Comparison of ENCODE assay signal across 25 cellular contexts in the genomic region with DNA sequence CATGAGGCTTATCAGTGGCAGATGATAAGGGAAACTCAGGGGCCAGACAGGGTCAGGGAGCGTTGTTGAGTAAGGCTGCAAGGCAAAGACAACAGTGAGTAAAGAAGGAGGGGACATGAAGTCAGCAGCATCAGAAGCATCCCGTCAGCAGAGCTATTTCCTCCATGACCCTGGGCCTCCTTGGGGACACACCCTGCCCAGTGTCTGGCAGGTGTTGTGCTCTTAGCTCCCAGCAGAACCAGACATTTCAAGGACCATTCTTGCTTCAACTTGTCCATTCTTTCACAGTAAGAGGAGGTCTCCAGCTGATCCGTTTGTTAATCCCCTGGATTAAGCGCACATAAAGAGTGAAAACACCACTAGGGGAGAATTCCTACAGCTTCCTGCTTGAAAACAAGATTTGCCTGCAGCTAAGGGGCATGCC.
DNase-seq lines count a peak whose midpoint lies in the region; ATAC-seq and TF ChIP-seq lines count a peak whose summit lies in the region.
"Had no signal": no experiment of that assay in that cellular context is flagged by ENCODE, and none has a peak within 500 bp of the region (broad histone marks: within the 10 kb centered on the region; RNA-seq: fewer than 3 reads in every experiment).

No MANE protein-coding gene starts in this region.

- no peak overlapping the region for H3K4me3 Mint-ChIP-seq in WTC11
- H3K4me3 Mint-ChIP-seq: activated naive CD8-positive, alpha-beta T cell treated with anti-CD3 and anti-CD28 coated beads, Interleukin-2, amount 50 U/mL, for 24 hours; CD8-positive, alpha-beta T cell; neural crest cell had no signal

- intact Hi-C loops in A673 (cut with micrococcal nuclease; ENCODE audit: unreplicated experiment): no loop called here

- POLR2A ChIA-PET in A673 (lab: Charles Lee; ENCODE audit: low non-redundant PET) (no interaction called here), WTC11 (lab: Charles Lee) (no interaction called here)

- 0 out of 2 replicates have a peak, but pooled peaks cover 3% of the 10 kb centered on the region for H3K4me1 Mint-ChIP-seq in WTC11
- H3K4me1 Mint-ChIP-seq: activated naive CD8-positive, alpha-beta T cell treated with anti-CD3 and anti-CD28 coated beads, Interleukin-2, amount 50 U/mL, for 24 hours; neural crest cell had no signal

- peaks cover 56% of the 10 kb centered on the region for H3K36me3 Mint-ChIP-seq in WTC11
- H3K36me3 Mint-ChIP-seq: CD8-positive, alpha-beta T cell had no signal

- DNase-seq in A673 (ENCODE audit: low spot score) (peak; percentile 75), NB4 (ENCODE audit: low read depth) (peak; percentile 37), WTC11 (ENCODE audit: low spot score) (no peak), germinal center (ENCODE audit: low spot score) (no peak), T1000 (lab: John Stamatoyannopoulos, UW) (no peak)
- no peak for DNase-seq in activated CD4-positive, alpha-beta T cell treated with anti-CD3 and anti-CD28 coated beads, Interleukin-2, amount 50 U/mL, for 1 hour
- DNase-seq: activated CD4-positive, alpha-beta T cell treated with anti-CD3 and anti-CD28 coated beads for 1 hour; activated effector memory CD4-positive, alpha-beta T cell treated with anti-CD3 and anti-CD28 coated beads, Interleukin-2, amount 50 U/mL, for 16 hours; activated naive CD8-positive, alpha-beta T cell treated with anti-CD3 and anti-CD28 coated beads, Interleukin-2, amount 50 U/mL, for 24 hours; body of pancreas; CD8-positive, alpha-beta T cell; effector CD8-positive, alpha-beta T cell; GDM1; lower lobe of right lung; NCI-H1092; NCI-H187 treated with DMSO at 0.1 percent for 48 hours; NCI-H226; PC-3; SHP77; trophoblast cell had no signal

- CTCF ChIA-PET in A673 (lab: Charles Lee): no interaction called here
- CTCF ChIA-PET in WTC11 (lab: Charles Lee): no interaction called here

- TF ChIP-seq POLR2A in NB4 (IDR thresholded peaks at IDR 0.05; ENCODE audit: extremely low read depth, insufficient read length): no peak

- H3K4me1 ChIP-seq in A673 (ENCODE audit: insufficient read depth, low read length, poor library complexity, severe bottlenecking): peaks cover 8% of the 10 kb centered on the region
- H3K4me1 ChIP-seq: body of pancreas, gastroesophageal sphincter, lower lobe of right lung had no signal

- peaks cover 3% of the 10 kb centered on the region; the same call in 1 of the 2 replicates for H3K27me3 Mint-ChIP-seq in WTC11 (ENCODE audit: low read depth)
- H3K27me3 Mint-ChIP-seq: activated naive CD8-positive, alpha-beta T cell treated with anti-CD3 and anti-CD28 coated beads, Interleukin-2, amount 50 U/mL, for 24 hours had no signal

- no peak overlapping the region for H3K4me3 ChIP-seq in A673 (ENCODE audit: low read depth, low read length, poor library complexity, severe bottlenecking)
- H3K4me3 ChIP-seq in NB4 (ENCODE audit: low read depth, low read length): no peak overlapping the region
- 0 out of 2 replicates have a peak overlapping the region, but pooled peaks have one; percentile 15 for H3K4me3 ChIP-seq in iPS-18c (ENCODE audit: insufficient read depth, low read depth, low read length)
- H3K4me3 ChIP-seq: body of pancreas, gastroesophageal sphincter, lower lobe of right lung had no signal

- 0 out of 2 replicates have a peak, but pooled peaks have one; percentile 12 for TF ChIP-seq CTCF in A673 (conservative IDR thresholded peaks at IDR 0.05; ENCODE audit: low read depth, low read length)
- TF ChIP-seq CTCF in NB4 (IDR thresholded peaks at IDR 0.05; ENCODE audit: low read depth, low read length): no peak
- TF ChIP-seq CTCF in WTC11 (IDR thresholded peaks at IDR 0.05): no peak

- H3K36me3 ChIP-seq in A673 (ENCODE audit: insufficient read depth, low read length, poor library complexity, severe bottlenecking): no peaks in the 10 kb centered on the region
- H3K36me3 ChIP-seq: gastroesophageal sphincter, lower lobe of right lung had no signal

- ATAC-seq in WTC11: peak; percentile 39; the same call in 1 of the 2 replicates
- no peak for ATAC-seq in GM21360 (IDR thresholded peaks at IDR 0.05; ENCODE audit: unreplicated experiment)
- ATAC-seq: activated naive CD8-positive, alpha-beta T cell treated with anti-CD3 and anti-CD28 coated beads, Interleukin-2, amount 50 U/mL, for 24 hours; body of pancreas; CD8-positive, alpha-beta T cell; gastroesophageal sphincter; lower lobe of right lung; PC-3 had no signal

- H3K27ac ChIP-seq in A673 (ENCODE audit: low read depth, low read length, poor library complexity, severe bottlenecking): peak overlapping the region; percentile 4
- H3K27ac ChIP-seq: 22Rv1, body of pancreas, gastroesophageal sphincter, lower lobe of right lung had no signal

- peaks cover 66% of the 10 kb centered on the region for H3K9me3 Mint-ChIP-seq in WTC11

- no peak overlapping the region for H3K27ac Mint-ChIP-seq in WTC11
- H3K27ac Mint-ChIP-seq: activated naive CD8-positive, alpha-beta T cell treated with anti-CD3 and anti-CD28 coated beads, Interleukin-2, amount 50 U/mL, for 24 hours; CD8-positive, alpha-beta T cell had no signal

- H3K9me3 ChIP-seq in A673 (ENCODE audit: low read depth, low read length, poor library complexity, severe bottlenecking) (peaks cover 7% of the 10 kb centered on the region), iPS-18c (ENCODE audit: control insufficient read depth, insufficient read depth, low read length) (peaks cover 2% of the 10 kb centered on the region)
- H3K9me3 ChIP-seq: body of pancreas had no signal

- H3K27me3 ChIP-seq in A673 (replicated peaks; ENCODE audit: insufficient read depth, low read depth, low read length, poor library complexity): no peaks in the 10 kb centered on the region
- H3K27me3 ChIP-seq: body of pancreas, gastroesophageal sphincter had no signal

- no TSS peak for BruUV-seq in A673 (replicated peaks; lab: Mats Ljungman, UMichigan)

TF ChIP-seq in WTC11, 78 proteins besides CTCF, POLR2A, EP300 and RAD21:
- no peak for TF ChIP-seq NFE2L1 (CRISPR knock-in tag; IDR thresholded peaks at IDR 0.05)
- no peak for TF ChIP-seq ZNF317 (CRISPR knock-in tag; IDR thresholded peaks at IDR 0.05; ENCODE audit: borderline replicate concordance, low read depth)
- no peak for TF ChIP-seq NFYB (CRISPR knock-in tag; conservative IDR thresholded peaks at IDR 0.05; ENCODE audit: low read depth)
- no peak for TF ChIP-seq GABPB1 (CRISPR knock-in tag; IDR thresholded peaks at IDR 0.05)
- TF ChIP-seq ZNF396 (CRISPR knock-in tag; IDR thresholded peaks at IDR 0.05; ENCODE audit: borderline replicate concordance): no peak
- TF ChIP-seq E2F5 (CRISPR knock-in tag; IDR thresholded peaks at IDR 0.05): no peak
- no peak for TF ChIP-seq E2F1 (CRISPR knock-in tag; IDR thresholded peaks at IDR 0.05)
- TF ChIP-seq, protein P1, sequence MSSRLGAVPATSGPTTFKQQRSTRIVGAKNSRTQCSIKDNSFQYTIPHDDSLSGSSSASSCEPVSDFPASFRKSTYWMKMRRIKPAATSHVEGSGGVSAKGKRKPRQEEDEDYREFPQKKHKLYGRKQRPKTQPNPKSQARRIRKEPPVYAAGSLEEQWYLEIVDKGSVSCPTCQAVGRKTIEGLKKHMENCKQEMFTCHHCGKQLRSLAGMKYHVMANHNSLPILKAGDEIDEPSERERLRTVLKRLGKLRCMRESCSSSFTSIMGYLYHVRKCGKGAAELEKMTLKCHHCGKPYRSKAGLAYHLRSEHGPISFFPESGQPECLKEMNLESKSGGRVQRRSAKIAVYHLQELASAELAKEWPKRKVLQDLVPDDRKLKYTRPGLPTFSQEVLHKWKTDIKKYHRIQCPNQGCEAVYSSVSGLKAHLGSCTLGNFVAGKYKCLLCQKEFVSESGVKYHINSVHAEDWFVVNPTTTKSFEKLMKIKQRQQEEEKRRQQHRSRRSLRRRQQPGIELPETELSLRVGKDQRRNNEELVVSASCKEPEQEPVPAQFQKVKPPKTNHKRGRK (CRISPR knock-in tag; IDR thresholded peaks at IDR 0.05; ENCODE audit: borderline replicate concordance): no peak
- no peak for TF ChIP-seq ZSCAN18 (CRISPR knock-in tag; IDR thresholded peaks at IDR 0.05)
- TF ChIP-seq RORB (CRISPR knock-in tag; IDR thresholded peaks at IDR 0.05): no peak
- TF ChIP-seq GTF2I (CRISPR knock-in tag; conservative IDR thresholded peaks at IDR 0.05): no peak
- TF ChIP-seq ETV6 (CRISPR knock-in tag; IDR thresholded peaks at IDR 0.05): no peak

Comparison
In these comparisons a context has a peak if more than half of its experiments do, and no peak if none do; other contexts are left out.
1. DNase-seq: peak in A673 (single experiment) and NB4 (single experiment); none in WTC11 (single experiment), activated CD4-positive, alpha-beta T cell treated with anti-CD3 and anti-CD28 coated beads, Interleukin-2, amount 50 U/mL, for 1 hour (single experiment), germinal center (single experiment) and T1000 (single experiment).